ENCODE assay signal across 26 cellular contexts in genomic region chr4:34893382-34893781, GRCh38.
"Had no signal": no experiment of that assay in that cellular context is flagged by ENCODE, and none has a peak within 500 bp of the region (broad histone marks: within the 10 kb centered on the region; RNA-seq: fewer than 3 reads in every experiment).

No MANE protein-coding gene starts in this region.

- ATAC-seq: natural killer cell; psoas muscle; right lobe of liver; stimulated activated naive B cell treated with anti-CD40 and anti-IgM and Interleukin-4, amounts not matched to agents 10 μg/mL and 1 μg/mL and 100 μg/mL, for 72 hours; upper lobe of right lung had no signal

- H3K36me3 ChIP-seq: left ventricle myocardium inferior, neural progenitor cell, neutrophil, right atrium auricular region, right lobe of liver, suprapubic skin, thoracic aorta, tibial artery, upper lobe of right lung, uterus had no signal

- H2AFZ ChIP-seq: neural progenitor cell, parathyroid adenoma had no signal

- H3K27ac ChIP-seq: left ventricle myocardium inferior, neural progenitor cell, neutrophil, parathyroid adenoma, psoas muscle, right atrium auricular region, right lobe of liver, suprapubic skin, thoracic aorta, tibial artery, upper lobe of right lung, uterus had no signal

- H3K4me3 ChIP-seq: left ventricle myocardium inferior, lung, neural progenitor cell, psoas muscle, right atrium auricular region, right lobe of liver, smooth muscle cell, suprapubic skin, thoracic aorta, tibial artery, upper lobe of right lung, uterus had no signal

- H3K27me3 ChIP-seq: neural progenitor cell, neutrophil, right atrium auricular region, right lobe of liver, suprapubic skin, tibial artery, upper lobe of right lung, uterus had no signal

- DNase-seq: islet precursor cell; left ventricle myocardium inferior; mesendoderm; naive B cell; natural killer cell; nephron progenitor cell; occipital lobe; psoas muscle; right lobe of liver; stimulated activated CD4-positive, alpha-beta T cell treated with anti-CD3 and anti-CD28 coated beads, Interleukin-12 subunit alpha, Interleukin-12 subunit beta, amount 100 ng/mL, for 4 hours; stimulated activated CD4-positive, alpha-beta T cell treated with anti-CD3 and anti-CD28 coated beads, Interleukin-15, amount 100 ng/mL, for 24 hours; stimulated activated CD4-positive, alpha-beta T cell treated with anti-CD3 and anti-CD28 coated beads, Interleukin-2, amount 100 ng/mL, for 24 hours; stimulated activated CD4-positive, alpha-beta T cell treated with anti-CD3 and anti-CD28 coated beads, Interleukin-4, amount 100 ng/mL, for 1 hour; stimulated activated naive B cell treated with anti-CD40 and anti-IgM and Interleukin-4, amounts not matched to agents 10 μg/mL and 1 μg/mL and 100 μg/mL, for 72 hours; tibial artery; trophoblast cell; upper lobe of right lung; uterus had no signal

- H3K4me1 ChIP-seq: left ventricle myocardium inferior, neural progenitor cell, parathyroid adenoma, psoas muscle, right atrium auricular region, right lobe of liver, suprapubic skin, tibial artery, upper lobe of right lung, uterus had no signal

- H3K9ac ChIP-seq: neural progenitor cell, parathyroid adenoma had no signal

- H3K4me2 ChIP-seq: neural progenitor cell, smooth muscle cell had no signal

- H3K79me2 ChIP-seq: parathyroid adenoma had no signal

- H3K9me3 ChIP-seq: neutrophil, psoas muscle, right atrium auricular region, right lobe of liver, suprapubic skin, thoracic aorta, tibial artery, upper lobe of right lung, uterus had no signal
